23 cellular contexts compared by ENCODE assay signal in the genomic region with DNA sequence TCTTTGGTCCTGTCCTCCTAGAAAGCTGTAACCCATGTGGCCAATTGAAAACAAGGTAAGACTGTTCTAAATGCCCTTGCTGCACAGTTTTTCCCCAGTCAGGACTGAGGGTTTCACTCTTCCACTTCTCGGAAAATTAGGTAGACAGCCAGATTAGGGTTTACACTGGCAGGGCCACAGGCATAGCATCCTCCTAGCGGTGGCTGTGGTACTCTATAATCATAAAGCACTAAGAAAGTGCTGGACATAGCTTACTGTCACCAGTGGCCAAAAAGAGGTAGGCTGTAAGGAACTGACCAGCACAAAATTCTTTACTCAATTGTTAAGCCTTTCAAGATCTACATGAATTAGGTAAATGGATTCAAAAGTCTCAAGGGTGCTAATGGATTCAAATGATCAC.
"Had no signal": no experiment of that assay in that cellular context is flagged by ENCODE, and none has a peak within 500 bp of the region (broad histone marks: within the 10 kb centered on the region; RNA-seq: fewer than 3 reads in every experiment).

No MANE protein-coding gene starts in this region.

- ATAC-seq: activated CD8-positive, alpha-beta T cell treated with anti-CD3 and anti-CD28 coated beads for 36 hours; left ventricle myocardium superior; naive thymus-derived CD4-positive, alpha-beta T cell had no signal

- H3K27me3 Mint-ChIP-seq: brain had no signal

- H3K27me3 ChIP-seq: neural progenitor cell, right lobe of liver, stomach, upper lobe of left lung had no signal

- H3K4me1 ChIP-seq: neural progenitor cell, right lobe of liver, stomach, upper lobe of left lung had no signal

- DNase-seq: activated B cell treated with CpG ODN at 0.5 μM for 24 hours; activated CD4-positive, alpha-beta T cell treated with anti-CD3 and anti-CD28 coated beads for 4 hours; activated CD8-positive, alpha-beta T cell treated with anti-CD3 and anti-CD28 coated beads for 36 hours; activated naive CD4-positive, alpha-beta T cell treated with Interleukin-2 at 50 U/mL for 16 hours; activated naive CD8-positive, alpha-beta T cell treated with anti-CD3 and anti-CD28 coated beads, Interleukin-2, amount 10 ng/mL, durations not matched to agents 7 days and 5 days; activated T-cell treated with anti-CD3 and anti-CD28 coated beads, Interleukin-2, amount 50 U/mL, for 24 hours; amygdala; immature natural killer cell; kidney glomerular epithelial cell; left ventricle myocardium superior; naive thymus-derived CD4-positive, alpha-beta T cell; right lobe of liver; stimulated activated CD4-positive, alpha-beta T cell treated with anti-CD3 and anti-CD28 coated beads, Interleukin-4, amount 100 ng/mL, for 1 hour; stomach; upper lobe of left lung had no signal

- H3K36me3 ChIP-seq: neural progenitor cell, right lobe of liver, stomach, upper lobe of left lung had no signal

- H3K4me2 ChIP-seq: neural progenitor cell, smooth muscle cell had no signal

- H3K36me3 Mint-ChIP-seq: activated naive CD8-positive, alpha-beta T cell treated with anti-CD3 and anti-CD28 coated beads, Interleukin-2, amount 10 ng/mL, durations not matched to agents 7 days and 5 days; brain; immature natural killer cell; memory B cell; neural progenitor cell had no signal

- H2AFZ ChIP-seq: neural progenitor cell had no signal

- H3K9me3 Mint-ChIP-seq: activated B cell treated with CpG ODN at 0.5 μM for 24 hours; activated naive CD8-positive, alpha-beta T cell treated with anti-CD3 and anti-CD28 coated beads, Interleukin-2, amount 10 ng/mL, durations not matched to agents 7 days and 5 days; activated T-cell treated with anti-CD3 and anti-CD28 coated beads, Interleukin-2, amount 50 U/mL, for 24 hours; activated T-helper 2 cell treated with anti-CD3 and anti-CD28 coated beads, Interferon-gamma antibody, Interleukin-2, Interleukin-4, amounts not matched to agents 10 μg/mL and 5 μg/mL and 100 μg/mL, durations not matched to agents 14 hours and 24 hours and 36 hours; central memory CD8-positive, alpha-beta T cell; immature natural killer cell; memory B cell; T-helper 2 cell treated with Interferon-gamma antibody and Interleukin-4, amounts not matched to agents 5 μg/mL and 100 μg/mL, for 36 hours had no signal

- H3K9me3 ChIP-seq: right lobe of liver, stomach, upper lobe of left lung had no signal

- H3K4me1 Mint-ChIP-seq: activated B cell treated with CpG ODN at 0.5 μM for 24 hours; activated naive CD8-positive, alpha-beta T cell treated with anti-CD3 and anti-CD28 coated beads, Interleukin-2, amount 10 ng/mL, durations not matched to agents 7 days and 5 days; central memory CD8-positive, alpha-beta T cell; immature natural killer cell; memory B cell; naive thymus-derived CD4-positive, alpha-beta T cell had no signal

- H3K4me3 Mint-ChIP-seq: activated B cell treated with CpG ODN at 0.5 μM for 24 hours; activated CD8-positive, alpha-beta T cell treated with anti-CD3 and anti-CD28 coated beads for 36 hours; activated naive CD8-positive, alpha-beta T cell treated with anti-CD3 and anti-CD28 coated beads, Interleukin-2, amount 10 ng/mL, durations not matched to agents 7 days and 5 days; activated T-cell treated with anti-CD3 and anti-CD28 coated beads, Interleukin-2, amount 50 U/mL, for 24 hours; brain; central memory CD8-positive, alpha-beta T cell; immature natural killer cell; memory B cell; naive thymus-derived CD4-positive, alpha-beta T cell; neural progenitor cell; T-helper 2 cell treated with Interferon-gamma antibody and Interleukin-4, amounts not matched to agents 5 μg/mL and 100 μg/mL, for 36 hours had no signal

- H3K27ac Mint-ChIP-seq: activated B cell treated with CpG ODN at 0.5 μM for 24 hours; activated CD8-positive, alpha-beta T cell treated with anti-CD3 and anti-CD28 coated beads for 36 hours; activated naive CD8-positive, alpha-beta T cell treated with anti-CD3 and anti-CD28 coated beads, Interleukin-2, amount 10 ng/mL, durations not matched to agents 7 days and 5 days; activated T-cell treated with anti-CD3 and anti-CD28 coated beads, Interleukin-2, amount 50 U/mL, for 24 hours; activated T-helper 2 cell treated with anti-CD3 and anti-CD28 coated beads, Interferon-gamma antibody, Interleukin-2, Interleukin-4, amounts not matched to agents 10 μg/mL and 5 μg/mL and 100 μg/mL, durations not matched to agents 14 hours and 24 hours and 36 hours; brain; immature natural killer cell; memory B cell; naive thymus-derived CD4-positive, alpha-beta T cell; T-helper 2 cell treated with Interferon-gamma antibody and Interleukin-4, amounts not matched to agents 5 μg/mL and 100 μg/mL, for 36 hours had no signal

- H3K27ac ChIP-seq: coronary artery, neural progenitor cell, right lobe of liver, stomach, upper lobe of left lung had no signal

- H3K4me3 ChIP-seq: coronary artery, neural progenitor cell, right lobe of liver, smooth muscle cell, stomach, upper lobe of left lung had no signal
